In genomic region chr1:26786437-26787380, GRCh38 we compare ENCODE assay signal across 1 cellular context.
TF ChIP-seq lines count a peak whose summit lies in the region.

No MANE protein-coding gene starts in this region.

TF ChIP-seq in H1, 55 proteins besides CTCF, POLR2A, EP300 and RAD21 (continued from another document):
- TF ChIP-seq CHD7 (IDR thresholded peaks at IDR 0.05; ENCODE audit: insufficient replicate concordance, low read length) (no peak), TCF12 (IDR thresholded peaks at IDR 0.05; ENCODE audit: low read depth, low read length) (no peak), EZH2 (IDR thresholded peaks at IDR 0.05; ENCODE audit: low read depth, low read length, severe bottlenecking) (no peak), CEBPB (IDR thresholded peaks at IDR 0.05; ENCODE audit: low read depth, low read length) (no peak), ZNF274 (IDR thresholded peaks at IDR 0.05; ENCODE audit: borderline replicate concordance, extremely low read depth, low read length) (no peak), GTF2F1 (IDR thresholded peaks at IDR 0.05; ENCODE audit: borderline replicate concordance, low read depth, low read length) (no peak), TEAD4 (IDR thresholded peaks at IDR 0.05; ENCODE audit: low read depth, low read length) (no peak), TAF1 (IDR thresholded peaks at IDR 0.05; ENCODE audit: low read depth, low read length) (peak; percentile 45; the same call in 1 of the 2 replicates), GABPA (IDR thresholded peaks at IDR 0.05; ENCODE audit: borderline replicate concordance, insufficient read depth, low read length) (no peak), CBX8 (IDR thresholded peaks at IDR 0.05; ENCODE audit: borderline replicate concordance, low read depth, low read length) (no peak), MAX (IDR thresholded peaks at IDR 0.05) (no peak), USF2 (IDR thresholded peaks at IDR 0.05; ENCODE audit: low read length) (no peak), BRCA1 (IDR thresholded peaks at IDR 0.05; ENCODE audit: low read depth, low read length) (no peak), CHD1 (IDR thresholded peaks at IDR 0.05; ENCODE audit: low read depth, low read length) (no peak), CBX5 (IDR thresholded peaks at IDR 0.05; ENCODE audit: low read depth, low read length) (no peak), CREB1 (IDR thresholded peaks at IDR 0.05) (no peak), E2F6 (IDR thresholded peaks at IDR 0.05) (no peak), SP1 (IDR thresholded peaks at IDR 0.05; ENCODE audit: low read depth, low read length) (no peak), RNF2 (IDR thresholded peaks at IDR 0.05; ENCODE audit: borderline replicate concordance, low read depth, low read length, missing control alignments, poor library complexity, severe bottlenecking) (no peak), POLR2AphosphoS5 (IDR thresholded peaks at IDR 0.05; ENCODE audit: low read depth, low read length) (0 out of 2 replicates have a peak, but pooled peaks have one; percentile 32), TBP (IDR thresholded peaks at IDR 0.05; ENCODE audit: low read depth, low read length) (peak; percentile 32; the same call in 1 of the 2 replicates), SIN3A (conservative IDR thresholded peaks at IDR 0.05 in 1 of 2, IDR thresholded peaks at IDR 0.05 in 1 of 2; ENCODE audit: low read depth in 1 of 2, low read length in 2 of 2) (no peak), RXRA (IDR thresholded peaks at IDR 0.05; ENCODE audit: insufficient read depth, low read depth, low read length) (no peak), SIX5 (IDR thresholded peaks at IDR 0.05; ENCODE audit: low read depth, low read length) (no peak), SP2 (IDR thresholded peaks at IDR 0.05; ENCODE audit: low read length) (no peak), JUND (IDR thresholded peaks at IDR 0.05; ENCODE audit: low read length) (no peak), SIRT6 (IDR thresholded peaks at IDR 0.05; ENCODE audit: low read length) (no peak)
TF ChIP-seq in H1: peak in this region for 4.
